In genomic region chr7:13476881-13477444, GRCh38 we compare ENCODE assay signal across 23 cellular contexts.
DNase-seq lines count a peak whose midpoint lies in the region; ATAC-seq and TF ChIP-seq lines count a peak whose summit lies in the region.
"Had no signal": no experiment of that assay in that cellular context is flagged by ENCODE, and none has a peak within 500 bp of the region (broad histone marks: within the 10 kb centered on the region; RNA-seq: fewer than 3 reads in every experiment).

No MANE protein-coding gene starts in this region.

- H3K4me1 Mint-ChIP-seq in H9: no peaks in the 10 kb centered on the region
- H3K4me1 Mint-ChIP-seq: IgD-negative memory B cell, nephron had no signal

- H3K23me2 ChIP-seq in H9 (ENCODE audit: insufficient read length, low read depth, low read length, poor library complexity, severe bottlenecking): no peaks in the 10 kb centered on the region

- H3K18ac ChIP-seq in H9 (ENCODE audit: insufficient read length, low read depth, low read length): no peak overlapping the region

- WGBS in H9 (ENCODE audit: extremely low coverage, insufficient read length, low lambda C conversion rate): no CpG with 5 or more reads among the region's 2 CpGs

- H3K56ac ChIP-seq in H9 (ENCODE audit: insufficient read length, low read depth, low read length): no peak overlapping the region

- no peak overlapping the region for H4K5ac ChIP-seq in H9 (ENCODE audit: insufficient read length, low read depth, low read length)

- H4K8ac ChIP-seq in H9 (replicated peaks; ENCODE audit: insufficient read length, low read depth, low read length): no peak overlapping the region

- CTCF ChIA-PET in AG04450 (lab: Charles Lee): interaction anchor here (1.1 kb wide), 2 partner anchors 48 to 1214 kb away, joined by 4 to 6 read pairs; no protein-coding TSS in a partner anchor

- no peak overlapping the region for H2BK15ac ChIP-seq in H9 (ENCODE audit: low read depth, low read length)

- no peaks in the 10 kb centered on the region for H3K4me1 ChIP-seq in H9 (ENCODE audit: insufficient read depth, low read length)
- H3K4me1 ChIP-seq: Caco-2, tibial artery had no signal

- no peak overlapping the region for H3K4me3 Mint-ChIP-seq in H9
- H3K4me3 Mint-ChIP-seq: activated CD4-positive, alpha-beta memory T cell treated with anti-CD3 and anti-CD28 coated beads for 36 hours; IgD-negative memory B cell; nephron; T-helper 1 cell treated with Interleukin-12 subunit alpha and Interleukin-12 subunit beta and Interleukin-4 antibody, amounts not matched to agents 30 μg/mL and 1 μg/mL, for 36 hours had no signal

- H3K14ac ChIP-seq in H9 (ENCODE audit: insufficient read depth, low read length): no peak overlapping the region

- in situ Hi-C loops in ACHN (cut with HindIII; ENCODE audit: low pct_ligation_motif_present, low pct_unique_long_range_greater_than_20kb, low sequenced_read_pairs): no loop called here

- no peak overlapping the region for H2BK120ac ChIP-seq in H9 (ENCODE audit: low read depth, low read length, poor library complexity, severe bottlenecking)

- H2AFZ ChIP-seq in H9 (ENCODE audit: low read length): no peak overlapping the region

- H3K79me2 ChIP-seq in H9 (ENCODE audit: insufficient read depth, low read length): no peaks in the 10 kb centered on the region

- no peaks in the 10 kb centered on the region; a peak in 1 of 7 replicates for H3K36me3 Mint-ChIP-seq in H9 (ENCODE audit: insufficient read depth in 1 of 3, low read depth in 3 of 3)
- H3K36me3 Mint-ChIP-seq: activated CD4-positive, alpha-beta memory T cell treated with anti-CD3 and anti-CD28 coated beads for 36 hours; IgD-negative memory B cell had no signal

- H3K23ac ChIP-seq in H9 (ENCODE audit: insufficient read length, low read depth, low read length): no peak overlapping the region

- no peak overlapping the region for H3K9ac ChIP-seq in H9 (ENCODE audit: extremely low read depth, insufficient read length, low read length)

- H4K91ac ChIP-seq in H9 (ENCODE audit: insufficient read length, low read depth, low read length): no peak overlapping the region

- intact Hi-C loops in cardiac septum (cut with DNase I): no loop called here

- H3K27ac Mint-ChIP-seq in H9: no peak overlapping the region
- H3K27ac Mint-ChIP-seq: activated CD4-positive, alpha-beta memory T cell treated with anti-CD3 and anti-CD28 coated beads for 36 hours; IgD-negative memory B cell; nephron; T-helper 1 cell treated with Interleukin-12 subunit alpha and Interleukin-12 subunit beta and Interleukin-4 antibody, amounts not matched to agents 30 μg/mL and 1 μg/mL, for 36 hours had no signal

- no peaks in the 10 kb centered on the region for H4K20me1 ChIP-seq in H9 (ENCODE audit: control insufficient read depth, insufficient read depth, insufficient read length)

- H3K9me3 ChIP-seq in AG04450 (ENCODE audit: control insufficient read depth, insufficient read depth, low read length) (no peaks in the 10 kb centered on the region), H9 (ENCODE audit: control insufficient read depth, low read depth, low read length) (no peaks in the 10 kb centered on the region)
- H3K9me3 ChIP-seq: Caco-2, tibial artery had no signal

- H3K9me3 Mint-ChIP-seq in H9: no peaks in the 10 kb centered on the region
- H3K9me3 Mint-ChIP-seq: activated CD4-positive, alpha-beta memory T cell treated with anti-CD3 and anti-CD28 coated beads for 36 hours; nephron; T-helper 1 cell treated with Interleukin-12 subunit alpha and Interleukin-12 subunit beta and Interleukin-4 antibody, amounts not matched to agents 30 μg/mL and 1 μg/mL, for 36 hours had no signal

- ATAC-seq in HG03432 (IDR thresholded peaks at IDR 0.05; ENCODE audit: unreplicated experiment): no peak
- ATAC-seq: left colon had no signal

- no peak overlapping the region for H3K4ac ChIP-seq in H9 (ENCODE audit: low read depth, low read length)

- H3K4me2 ChIP-seq in H9 (ENCODE audit: insufficient read depth, insufficient read length, low read length): no peak overlapping the region

- no peak overlapping the region for H2AK5ac ChIP-seq in H9 (ENCODE audit: insufficient read length, low read length)

- H3K27me3 ChIP-seq in AG04450 (ENCODE audit: control insufficient read depth, insufficient read depth, low read length): no peaks in the 10 kb centered on the region
- no peaks in the 10 kb centered on the region for H3K27me3 ChIP-seq in H9 (ENCODE audit: insufficient read depth, low read length)
- H3K27me3 ChIP-seq: tibial artery had no signal

- H3K27me3 Mint-ChIP-seq in H9 (ENCODE audit: low read depth): no peaks in the 10 kb centered on the region
- H3K27me3 Mint-ChIP-seq: activated CD4-positive, alpha-beta memory T cell treated with anti-CD3 and anti-CD28 coated beads for 36 hours; IgD-negative memory B cell had no signal

- no peak for DNase-seq in AG04450 (ENCODE audit: low read depth, low spot score)
- DNase-seq in H9: no peak
- DNase-seq in RPMI8226: peak; percentile 27
- DNase-seq in fibroblast of gingiva (ENCODE audit: low read depth): peak; percentile 3
- DNase-seq in cardiac septum (ENCODE audit: low spot score): no peak
- DNase-seq in ACHN: no peak
- DNase-seq in 8988T: no peak
- DNase-seq: activated CD4-positive, alpha-beta memory T cell treated with anti-CD3 and anti-CD28 coated beads for 36 hours; activated naive CD4-positive, alpha-beta T cell treated with anti-CD3 and anti-CD28 coated beads, Interleukin-2, amount 50 U/mL, for 16 hours; activated T-cell treated with anti-CD3 and anti-CD28 coated beads, Interleukin-2, amount 50 U/mL, for 48 hours; Caco-2; left colon; NCI-H2029; NCI-H446 treated with DMSO at 0.1 percent for 48 hours; Right ventricle myocardium superior; stimulated activated CD4-positive, alpha-beta T cell treated with anti-CD3 and anti-CD28 coated beads, Interleukin-2, amount 100 ng/mL, for 24 hours; stimulated activated naive CD4-positive, alpha-beta T cell treated with Interleukin-2 at 50 U/mL for 16 hours; tibial artery had no signal

- H3T11ph ChIP-seq in H9 (ENCODE audit: low read length): no peak overlapping the region

- POLR2A ChIA-PET in AG04450 (lab: Yijun Ruan, JAX): no interaction called here

- H3K27ac ChIP-seq in AG04450 (ENCODE audit: low read depth, low read length) (no peak overlapping the region), H9 (ENCODE audit: insufficient read length, low read depth, low read length) (no peak overlapping the region)
- H3K27ac ChIP-seq: coronary artery, tibial artery had no signal

- no peak overlapping the region for H2BK20ac ChIP-seq in H9 (ENCODE audit: low read depth, low read length, poor library complexity, severe bottlenecking)

- no peak overlapping the region for H2BK12ac ChIP-seq in H9 (ENCODE audit: insufficient read length, low read depth, low read length)

- peak; percentile 18; the same call in 1 of the 2 replicates for TF ChIP-seq CTCF in AG04450 (IDR thresholded peaks at IDR 0.05; ENCODE audit: low read depth, low read length)
- peak; percentile 47 for TF ChIP-seq CTCF in H9 (conservative IDR thresholded peaks at IDR 0.05)

- no peak overlapping the region for H2BK5ac ChIP-seq in H9 (ENCODE audit: insufficient read length, low read length)

- H3K79me1 ChIP-seq in H9 (ENCODE audit: insufficient read depth, low read depth, low read length, poor library complexity, severe bottlenecking): no peaks in the 10 kb centered on the region

- H3K4me3 ChIP-seq in AG04450 (ENCODE audit: low read depth, low read length): no peak overlapping the region
- H3K4me3 ChIP-seq: coronary artery, tibial artery had no signal

Comparison
In these comparisons a context has a peak if more than half of its experiments do, and no peak if none do; other contexts are left out.
1. DNase-seq: peak in RPMI8226 (single experiment) and fibroblast of gingiva (single experiment); none in AG04450 (single experiment), H9 (single experiment), cardiac septum (single experiment), ACHN (single experiment) and 8988T (single experiment).